ENCODE assay signal across 8 cellular contexts in the genomic region with DNA sequence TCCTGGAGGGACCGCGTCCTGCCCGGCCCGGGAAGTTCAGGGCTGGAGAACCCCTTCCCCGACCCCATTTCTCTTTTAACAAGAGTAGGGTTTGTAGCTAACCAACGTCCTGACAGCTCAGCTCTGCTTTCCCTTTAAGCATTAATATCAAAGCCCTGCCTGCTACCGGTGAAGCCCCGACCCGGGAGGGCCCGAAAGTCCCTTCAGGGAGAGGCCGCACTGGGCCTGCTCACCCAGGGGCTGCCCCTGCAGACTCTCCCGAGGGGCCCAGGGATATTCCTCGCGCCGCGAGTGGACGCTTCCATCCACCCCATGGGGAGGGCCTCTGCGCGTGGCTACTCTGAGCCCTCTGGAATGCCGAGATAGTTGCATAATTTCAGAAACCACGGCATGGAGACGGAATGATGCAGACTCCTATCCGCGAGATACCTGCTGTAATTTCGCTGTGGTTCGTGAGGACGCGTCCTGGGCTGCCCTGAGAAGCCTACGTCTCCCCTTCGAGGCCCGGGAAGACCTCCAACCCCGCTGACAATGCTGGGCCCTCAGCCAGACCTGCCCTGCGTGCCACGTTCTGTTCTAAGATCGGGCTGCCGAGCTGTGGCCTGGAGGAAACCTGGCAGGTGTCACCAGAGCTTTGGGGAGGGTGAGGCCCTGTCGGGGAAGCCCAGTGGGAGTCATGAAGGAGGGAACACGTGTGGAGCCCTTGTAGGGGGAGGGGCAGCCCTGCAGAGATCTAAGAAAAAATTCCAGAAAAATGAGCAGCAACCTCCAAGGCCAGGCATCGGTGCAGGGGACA. TPM values are rescaled to one million over a fixed set of nuclear protein-coding genes. Genes with fewer than 3 reads are reported as not detected.
A peak's percentile ranks its signal among the peaks of the same experiment; 100 is the strongest.
DNase-seq lines count a peak whose midpoint lies in the region; ATAC-seq and TF ChIP-seq lines count a peak whose summit lies in the region.

No MANE protein-coding gene starts in this region.

- peak overlapping the region; percentile 78 for H3K4me3 Mint-ChIP-seq in progenitor cell of endocrine pancreas (ENCODE audit: low read depth)

- no peak for TF ChIP-seq CTCF in progenitor cell of endocrine pancreas (IDR thresholded peaks at IDR 0.05; ENCODE audit: unreplicated experiment)

- DNase-seq in D341Med (ENCODE audit: low spot score) (peak; percentile 22), M059J (ENCODE audit: low read depth) (peak; percentile 20), glomerular visceral epithelial cell (ENCODE audit: extremely low spot score) (peak; percentile 45), progenitor cell of endocrine pancreas (ENCODE audit: low spot score, unreplicated experiment) (no peak), NCI-H2196 treated with DMSO at 0.1 percent for 48 hours (lab: John Stamatoyannopoulos, UW; ENCODE audit: unreplicated experiment) (no peak), DMS114 treated with DMSO at 0.1 percent for 48 hours (lab: John Stamatoyannopoulos, UW; ENCODE audit: unreplicated experiment) (no peak)
- peak; percentile 37 for DNase-seq in activated gamma-delta T cell treated with anti-CD3 and anti-CD28 coated beads, Interleukin-2, amount 50 U/mL, for 16 hours (ENCODE audit: low read depth)

- H3K27ac Mint-ChIP-seq in progenitor cell of endocrine pancreas: peak overlapping the region; percentile 92

- no peaks in the 10 kb centered on the region for H3K27me3 Mint-ChIP-seq in progenitor cell of endocrine pancreas

- H3K4me1 Mint-ChIP-seq in progenitor cell of endocrine pancreas (ENCODE audit: low read depth): peaks cover 21% of the 10 kb centered on the region

- H3K9me3 Mint-ChIP-seq in progenitor cell of endocrine pancreas (ENCODE audit: low read depth): peaks cover 18% of the 10 kb centered on the region

- peak; percentile 1 for ATAC-seq in GM21528 (IDR thresholded peaks at IDR 0.05; ENCODE audit: low FRiP score, unreplicated experiment)

- H3K36me3 Mint-ChIP-seq in progenitor cell of endocrine pancreas (ENCODE audit: insufficient read depth): peaks cover 37% of the 10 kb centered on the region

RNA-seq across cellular contexts. Expression of a gene that starts 1.0 kb away (rescaled TPM):
- 101 and 166 TPM in 2 replicates for total RNA-seq in M059J (2014; rRNA removed; shearing (Covaris generic))
- 199 and 204 TPM in 2 replicates for total RNA-seq in progenitor cell of endocrine pancreas

RNA-seq across cellular contexts. Expression of a gene that starts 39.8 kb away (rescaled TPM):
- 44.4 and 75.0 TPM in 2 replicates for total RNA-seq in M059J (2014; rRNA removed; shearing (Covaris generic))
- 77.8 and 81.3 TPM in 2 replicates for total RNA-seq in progenitor cell of endocrine pancreas

Comparison
In these comparisons a context has a peak if more than half of its experiments do, and no peak if none do; other contexts are left out.
1. DNase-seq: peak in D341Med (single experiment), M059J (single experiment), activated gamma-delta T cell treated with anti-CD3 and anti-CD28 coated beads, Interleukin-2, amount 50 U/mL, for 16 hours (single experiment) and glomerular visceral epithelial cell (single experiment); none in progenitor cell of endocrine pancreas (single experiment), NCI-H2196 treated with DMSO at 0.1 percent for 48 hours (single experiment) and DMS114 treated with DMSO at 0.1 percent for 48 hours (single experiment).